Comparison of ENCODE assay signal across 15 cellular contexts in genomic region chr1:201942129-201942495, GRCh38. TPM values are rescaled to one million over a fixed set of nuclear protein-coding genes. Genes with fewer than 3 reads are reported as not detected.
DNase-seq lines count a peak whose midpoint lies in the region; ATAC-seq and TF ChIP-seq lines count a peak whose summit lies in the region.
"Had no signal": no experiment of that assay in that cellular context is flagged by ENCODE, and none has a peak within 500 bp of the region (broad histone marks: within the 10 kb centered on the region; RNA-seq: fewer than 3 reads in every experiment).

No MANE protein-coding gene starts in this region.

- H3K27ac ChIP-seq in C4-2B (0 out of 2 replicates have a peak overlapping the region, but pooled peaks have one; percentile 11), lower lobe of right lung (no peak overlapping the region), gastrocnemius medialis (peak overlapping the region; percentile 82 to 84 (median 84))

- H3K27me3 ChIP-seq in lower lobe of right lung (ENCODE audit: low read depth) (peaks cover 14% of the 10 kb centered on the region), gastrocnemius medialis (no peaks in the 10 kb centered on the region)

- TF ChIP-seq CTCF in C4-2B (conservative IDR thresholded peaks at IDR 0.05) (no peak), WTC11 (IDR thresholded peaks at IDR 0.05) (no peak), lower lobe of right lung (IDR thresholded peaks at IDR 0.05) (no peak), gastrocnemius medialis (IDR thresholded peaks at IDR 0.05 in 4 of 5, conservative IDR thresholded peaks at IDR 0.05 in 1 of 5) (no peak)

- peak overlapping the region; percentile 92 for H3K27ac Mint-ChIP-seq in WTC11
- no peak overlapping the region for H3K27ac Mint-ChIP-seq in activated T-cell treated with anti-CD3 and anti-CD28 coated beads, Interleukin-2, amount 50 U/mL, for 72 hours
- H3K27ac Mint-ChIP-seq: stimulated activated naive CD8-positive, alpha-beta T cell treated with anti-CD3 and anti-CD28 coated beads, Interleukin-15, Interleukin-2, amounts not matched to agents 100 ng/mL and 50 ng/mL, for 24 hours had no signal

- H3K36me3 ChIP-seq in lower lobe of right lung (no peaks in the 10 kb centered on the region), gastrocnemius medialis (no peaks in the 10 kb centered on the region)

- POLR2A ChIA-PET in WTC11 (lab: Charles Lee) = interaction anchor here (1.0 to 2.6 kb wide), 6 partner anchors 12 to 68 kb away, joined by 3 to 14 read pairs (median 3); partner anchors contain the start of genes ELF3 and TIMM17A

- H3K4me1 ChIP-seq in lower lobe of right lung (peaks cover 35% of the 10 kb centered on the region), gastrocnemius medialis (peaks cover 40 to 55% of the 10 kb centered on the region in 2 donors)

- H3K4me3 ChIP-seq in lower lobe of right lung (peak overlapping the region; percentile 21), gastrocnemius medialis (peak overlapping the region in 3 of 4 donors; percentile 40 to 62 (median 41))

- in situ Hi-C loops in gastrocnemius medialis (cut with MboI; ENCODE audit: low sequenced_read_pairs in 4 of 4) = no loop called here

- DNase-seq in WTC11 (ENCODE audit: low spot score) (no peak), lower lobe of right lung (no peak), gastrocnemius medialis (no peak), SIG-M5 treated with dmso at 0.1 percent for 504 hours (lab: John Stamatoyannopoulos, UW; ENCODE audit: unreplicated experiment) (no peak), NCI-H1105 treated with DMSO at 0.1 percent for 48 hours (lab: John Stamatoyannopoulos, UW) (no peak)
- DNase-seq in activated T-cell treated with anti-CD3 and anti-CD28 coated beads, Interleukin-2, amount 50 U/mL, for 72 hours = no peak
- DNase-seq: activated CD4-positive, alpha-beta T cell treated with anti-CD3 and anti-CD28 coated beads for 1 hour; activated T-cell treated with anti-CD3 and anti-CD28 coated beads for 4 hours; amygdala; GOT3; NCI-H1930; T-helper 1 cell had no signal

- H3K4me3 Mint-ChIP-seq in WTC11 = peak overlapping the region; percentile 67
- no peak overlapping the region for H3K4me3 Mint-ChIP-seq in activated T-cell treated with anti-CD3 and anti-CD28 coated beads, Interleukin-2, amount 50 U/mL, for 72 hours
- H3K4me3 Mint-ChIP-seq: stimulated activated naive CD8-positive, alpha-beta T cell treated with anti-CD3 and anti-CD28 coated beads, Interleukin-15, Interleukin-2, amounts not matched to agents 100 ng/mL and 50 ng/mL, for 24 hours had no signal

- no peaks in the 10 kb centered on the region for H3K36me3 Mint-ChIP-seq in WTC11
- no peaks in the 10 kb centered on the region for H3K36me3 Mint-ChIP-seq in activated T-cell treated with anti-CD3 and anti-CD28 coated beads, Interleukin-2, amount 50 U/mL, for 72 hours (ENCODE audit: insufficient read depth in 2 of 2)

- CTCF ChIA-PET in WTC11 (lab: Charles Lee) = interaction anchor here (0.7 to 2.1 kb wide), 14 partner anchors 9 to 233 kb away, joined by 3 to 51 read pairs (median 4); partner anchors contain the start of genes ELF3, GPR37L1, IPO9 and RNPEP

- H3K9me3 ChIP-seq in lower lobe of right lung = no peaks in the 10 kb centered on the region
- no peaks in the 10 kb centered on the region for H3K9me3 ChIP-seq in gastrocnemius medialis

- H3K4me1 Mint-ChIP-seq in WTC11 = peaks cover 40% of the 10 kb centered on the region
- peaks cover 22% of the 10 kb centered on the region for H3K4me1 Mint-ChIP-seq in activated T-cell treated with anti-CD3 and anti-CD28 coated beads, Interleukin-2, amount 50 U/mL, for 72 hours (ENCODE audit: low read depth)

- ATAC-seq in WTC11 (no peak), lower lobe of right lung (no peak), gastrocnemius medialis (no peak), HG02798 (IDR thresholded peaks at IDR 0.05; ENCODE audit: poor library complexity, unreplicated experiment) (no peak)
- no peak for ATAC-seq in activated T-cell treated with anti-CD3 and anti-CD28 coated beads, Interleukin-2, amount 50 U/mL, for 72 hours (replicated peaks in 1 of 2)

- H3K27me3 Mint-ChIP-seq in WTC11 (ENCODE audit: low read depth) = peaks cover 14% of the 10 kb centered on the region
- peaks cover 26% of the 10 kb centered on the region for H3K27me3 Mint-ChIP-seq in activated T-cell treated with anti-CD3 and anti-CD28 coated beads, Interleukin-2, amount 50 U/mL, for 72 hours (ENCODE audit: low read depth)

- intact Hi-C loops in lower lobe of right lung (cut with DNase I) = no loop called here
- intact Hi-C loops in gastrocnemius medialis (cut with DNase I; ENCODE audit: low total_unique reads) = no loop called here

- no peak for TF ChIP-seq POLR2A in gastrocnemius medialis (IDR thresholded peaks at IDR 0.05)

- H3K9me3 Mint-ChIP-seq in WTC11 = no peaks in the 10 kb centered on the region
- H3K9me3 Mint-ChIP-seq in activated T-cell treated with anti-CD3 and anti-CD28 coated beads, Interleukin-2, amount 50 U/mL, for 72 hours = no peaks in the 10 kb centered on the region
- H3K9me3 Mint-ChIP-seq: stimulated activated naive CD8-positive, alpha-beta T cell treated with anti-CD3 and anti-CD28 coated beads, Interleukin-15, Interleukin-2, amounts not matched to agents 100 ng/mL and 50 ng/mL, for 24 hours had no signal

TF ChIP-seq in WTC11, 78 proteins besides CTCF, POLR2A, EP300 and RAD21:
- TF ChIP-seq ZNF671 (CRISPR knock-in tag; IDR thresholded peaks at IDR 0.05) (0 out of 2 replicates have a peak, but pooled peaks have one; percentile 20), ZSCAN18 (CRISPR knock-in tag; IDR thresholded peaks at IDR 0.05) (no peak)

RNA-seq across cellular contexts. Expression of gene LMOD1, which starts 4.2 kb away (rescaled TPM):
- 1.5 to 1.9 TPM (median 1.6 TPM) in 3 replicates for total RNA-seq in WTC11 (2021)
- 24.2 TPM for total RNA-seq in lower lobe of right lung
- 10 to 100 TPM; 12.8 to 39.5 (median 22.6) TPM for total RNA-seq in gastrocnemius medialis
- total RNA-seq in activated T-cell treated with anti-CD3 and anti-CD28 coated beads, Interleukin-2, amount 50 U/mL, for 72 hours = not detected

RNA-seq across cellular contexts. Expression of gene TIMM17A, which starts 13.2 kb away (rescaled TPM):
- total RNA-seq in WTC11 (2021) (50.3 to 56.1 TPM (median 51.2 TPM) in 3 replicates), lower lobe of right lung (28.5 TPM), gastrocnemius medialis (10 to 100 TPM; 33.6 to 67.6 (median 43.3) TPM)
- 10 to 100 TPM; 34.4 to 40.1 TPM for total RNA-seq in activated T-cell treated with anti-CD3 and anti-CD28 coated beads, Interleukin-2, amount 50 U/mL, for 72 hours

RNA-seq across cellular contexts. Expression of gene RNPEP, which starts 40.3 kb away (rescaled TPM):
- 57.4 to 61.6 TPM (median 59.2 TPM) in 3 replicates for total RNA-seq in WTC11 (2021)
- total RNA-seq in lower lobe of right lung = 73.8 TPM
- total RNA-seq in gastrocnemius medialis = 10 to 100 TPM; 11.1 to 24.9 (median 21.2) TPM
- 10 to 100 TPM; 43.2 to 46.4 TPM for total RNA-seq in activated T-cell treated with anti-CD3 and anti-CD28 coated beads, Interleukin-2, amount 50 U/mL, for 72 hours

RNA-seq across cellular contexts. Expression of gene SHISA4, which starts 53.4 kb away (rescaled TPM):
- total RNA-seq in WTC11 (2021) = 6.3 to 9.9 TPM (median 8.1 TPM) in 3 replicates
- 7.8 TPM for total RNA-seq in lower lobe of right lung
- 100 to 1,000 TPM in 2 of 4 donors, 10 to 100 TPM in 2; 76.6 to 384 (median 229) TPM for total RNA-seq in gastrocnemius medialis
- total RNA-seq in activated T-cell treated with anti-CD3 and anti-CD28 coated beads, Interleukin-2, amount 50 U/mL, for 72 hours = under 1 TPM; 0.94 to 0.97 TPM
